ENCODE assay signal across 8 cellular contexts in the genomic region with DNA sequence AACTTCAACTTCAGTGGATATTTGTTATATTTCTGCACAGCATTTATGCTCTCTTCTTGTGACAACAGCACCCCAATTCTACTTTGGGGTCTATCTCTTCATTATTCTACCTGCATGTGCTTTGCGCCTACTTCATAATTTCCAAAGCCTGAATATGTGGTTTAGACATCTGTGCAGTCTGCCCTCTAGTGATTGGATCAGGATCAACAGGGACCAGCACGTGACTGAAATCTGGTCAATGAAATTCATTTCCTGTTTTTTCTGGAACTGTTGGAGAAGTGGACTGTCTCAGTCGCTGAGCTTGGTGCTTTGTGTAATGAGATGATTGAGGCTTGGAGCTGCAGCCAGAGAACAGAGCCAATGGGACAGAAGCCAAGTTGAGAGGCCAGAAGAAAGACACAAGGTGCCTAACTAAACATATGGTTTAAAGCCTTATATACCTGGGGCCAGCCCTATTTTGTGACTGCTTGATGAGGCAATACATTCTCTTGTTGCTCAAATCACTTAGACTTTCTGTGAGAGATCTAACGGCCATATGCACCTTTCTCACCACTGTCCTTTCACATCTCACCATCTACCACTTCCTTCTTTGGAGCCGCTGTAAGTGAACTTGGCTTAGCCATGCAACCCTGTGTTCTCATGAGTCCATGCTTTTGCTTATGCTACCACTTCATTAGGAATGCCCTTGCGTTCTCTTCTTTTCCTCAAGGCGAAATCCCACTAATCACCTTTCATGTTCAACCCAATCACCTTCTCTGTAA.
DNase-seq lines count a peak whose midpoint lies in the region; ATAC-seq, FAIRE-seq and TF ChIP-seq lines count a peak whose summit lies in the region.

No MANE protein-coding gene starts in this region.

- H3K56ac ChIP-seq in H1 (replicated peaks; ENCODE audit: insufficient read length, low read depth, low read length): no peak overlapping the region

- peak overlapping the region; percentile 73 for H2BK12ac ChIP-seq in H1 (ENCODE audit: low read depth, low read length)

- no peaks in the 10 kb centered on the region for H3K79me2 ChIP-seq in H1 (ENCODE audit: control insufficient read depth in 1 of 2, insufficient read depth in 2 of 2, low read length in 2 of 2)

- TF ChIP-seq EP300 in H1 (IDR thresholded peaks at IDR 0.05; ENCODE audit: borderline replicate concordance in 1 of 2, low read depth in 2 of 2, low read length in 2 of 2): no peak

- H3K4me2 ChIP-seq in H1 (ENCODE audit: insufficient read depth in 1 of 2, low read depth in 2 of 2, low read length in 2 of 2): no peak overlapping the region

- no peaks in the 10 kb centered on the region for H3K23me2 ChIP-seq in H1 (ENCODE audit: low read depth, low read length)

- no peaks in the 10 kb centered on the region for H3K79me1 ChIP-seq in H1 (ENCODE audit: low read depth, low read length)

- H3K9me3 Mint-ChIP-seq in activated T-helper 2 cell treated with anti-CD3 and anti-CD28 coated beads, Interferon-gamma antibody, Interleukin-2, Interleukin-4, amounts not matched to agents 10 μg/mL and 5 μg/mL and 100 μg/mL, durations not matched to agents 14 hours and 24 hours and 36 hours: no peaks in the 10 kb centered on the region

- no peak overlapping the region for H3K27ac Mint-ChIP-seq in activated T-helper 2 cell treated with anti-CD3 and anti-CD28 coated beads, Interferon-gamma antibody, Interleukin-2, Interleukin-4, amounts not matched to agents 10 μg/mL and 5 μg/mL and 100 μg/mL, durations not matched to agents 14 hours and 24 hours and 36 hours

- no peak overlapping the region for H3K23ac ChIP-seq in H1 (ENCODE audit: insufficient read length)

- peak overlapping the region; percentile 83; the same call in 1 of the 2 replicates for H2AFZ ChIP-seq in H1 (ENCODE audit: low read length)

- H4K20me1 ChIP-seq in H1 (replicated peaks in 1 of 2; ENCODE audit: control insufficient read depth in 1 of 2, insufficient read depth in 2 of 2, low read length in 2 of 2): no peaks in the 10 kb centered on the region

- ATAC-seq in GM18870 (IDR thresholded peaks at IDR 0.05; ENCODE audit: unreplicated experiment): peak; percentile 59

- H3K27ac ChIP-seq in H1 (ENCODE audit: low read depth, low read length) (no peak overlapping the region), testis (no peak overlapping the region)

- H3K36me3 ChIP-seq in H1 (ENCODE audit: control insufficient read depth in 2 of 4, insufficient read depth in 4 of 4, low read length in 3 of 4): no peaks in the 10 kb centered on the region
- H3K36me3 ChIP-seq in testis (ENCODE audit: low read depth, missing control alignments): no peaks in the 10 kb centered on the region

- H4K8ac ChIP-seq in H1 (ENCODE audit: extremely low read depth, insufficient read depth, low read length): no peak overlapping the region

- peaks cover 0 to 3% (median 1%) of the 10 kb centered on the region in 4 experiments; a peak in 3 of 7 replicates for H3K4me1 ChIP-seq in H1 (replicated peaks in 1 of 4; ENCODE audit: control insufficient read depth in 3 of 4, insufficient read depth in 4 of 4, low read length in 3 of 4)
- H3K4me1 ChIP-seq in testis: no peaks in the 10 kb centered on the region

- no peak overlapping the region; the same call in 1 of the 2 replicates for H2BK15ac ChIP-seq in H1 (ENCODE audit: low read length)

- H3K9ac ChIP-seq in H1 (replicated peaks in 1 of 4; ENCODE audit: extremely low read depth in 1 of 4, low read depth in 3 of 4, low read length in 3 of 4): no peak overlapping the region

- H3K4me3 ChIP-seq in H1 (ENCODE audit: extremely low read depth in 1 of 4, insufficient read depth in 2 of 4, low read depth in 3 of 4, low read length in 4 of 4): no peak overlapping the region
- no peak overlapping the region for H3K4me3 ChIP-seq in testis

- peak; percentile 70 to 75 for TF ChIP-seq RAD21 in H1 (IDR thresholded peaks at IDR 0.05 in 1 of 2, conservative IDR thresholded peaks at IDR 0.05 in 1 of 2; ENCODE audit: low read depth in 2 of 2, low read length in 2 of 2)

- TF ChIP-seq CTCF in H1 (IDR thresholded peaks at IDR 0.05; ENCODE audit: control extremely low read depth in 1 of 3, insufficient read depth in 1 of 3, low read depth in 1 of 3, low read length in 3 of 3) (peak in 2 of 3 experiments; percentile 56 to 78; a peak in 3 of 4 replicates), testis (IDR thresholded peaks at IDR 0.05) (peak in 2 of 3 experiments; percentile 10 to 30)

- no peaks in the 10 kb centered on the region for H3K36me3 Mint-ChIP-seq in activated T-helper 2 cell treated with anti-CD3 and anti-CD28 coated beads, Interferon-gamma antibody, Interleukin-2, Interleukin-4, amounts not matched to agents 10 μg/mL and 5 μg/mL and 100 μg/mL, durations not matched to agents 14 hours and 24 hours and 36 hours (ENCODE audit: low read depth)

- CTCF ChIA-PET in H1 (lab: Charles Lee; ENCODE audit: partially characterized antibody): interaction anchor here (0.5 to 4.5 kb wide), 42 partner anchors 9 to 580 kb away, joined by 3 to 29 read pairs (median 4); no protein-coding TSS in a partner anchor

- H2BK5ac ChIP-seq in H1 (ENCODE audit: low read depth, low read length): 0 out of 2 replicates have a peak overlapping the region, but pooled peaks have one; percentile 14

- H3K4ac ChIP-seq in H1 (replicated peaks; ENCODE audit: insufficient read length, low read depth, low read length): no peak overlapping the region

- H3K18ac ChIP-seq in H1 (ENCODE audit: extremely low read depth, low read length): no peak overlapping the region

- H3K14ac ChIP-seq in H1 (ENCODE audit: insufficient read length): no peak overlapping the region

- H2BK120ac ChIP-seq in H1 (replicated peaks; ENCODE audit: low read depth, low read length): no peak overlapping the region

- 87% methylated on average over 7 of the region's 7 CpGs; no CpG with 5 or more reads in 1 of the 2 experiments for WGBS in H1 (ENCODE audit: extremely low coverage in 1 of 2, insufficient coverage in 1 of 2, insufficient read length in 1 of 2, insufficient replicate concordance in 2 of 2, low coverage in 1 of 2, low lambda C conversion rate in 2 of 2, missing lambda C conversion rate in 1 of 2), 2 experiments
- WGBS in testis, 2 donors: 75 to 76% methylated on average over 7 of the region's 7 CpGs

- H3K27me3 ChIP-seq in H1 (replicated peaks in 1 of 4; ENCODE audit: control insufficient read depth in 3 of 4, extremely low read depth in 1 of 4, insufficient read depth in 3 of 4, low read length in 3 of 4) (no peaks in the 10 kb centered on the region), testis (no peaks in the 10 kb centered on the region)

- no peak overlapping the region for H3K4me3 Mint-ChIP-seq in activated T-helper 2 cell treated with anti-CD3 and anti-CD28 coated beads, Interferon-gamma antibody, Interleukin-2, Interleukin-4, amounts not matched to agents 10 μg/mL and 5 μg/mL and 100 μg/mL, durations not matched to agents 14 hours and 24 hours and 36 hours (ENCODE audit: low read depth)

- no peak overlapping the region for H4K91ac ChIP-seq in H1 (replicated peaks; ENCODE audit: insufficient read length, low read length)

- DNase-seq in COLO829 (ENCODE audit: low spot score): peak; percentile 7
- peak; percentile 20 for DNase-seq in NCI-H2196 treated with DMSO at 0.1 percent for 48 hours (lab: John Stamatoyannopoulos, UW; ENCODE audit: unreplicated experiment)
- DNase-seq in H1 (ENCODE audit: low read depth in 1 of 2, low spot score in 2 of 2): no peak
- DNase-seq in testis: peak; percentile 25
- no peak for DNase-seq in activated T-helper 2 cell treated with anti-CD3 and anti-CD28 coated beads, Interferon-gamma antibody, Interleukin-2, Interleukin-4, amounts not matched to agents 10 μg/mL and 5 μg/mL and 100 μg/mL, durations not matched to agents 14 hours and 24 hours and 36 hours (ENCODE audit: low spot score)
- no peak for DNase-seq in amniotic stem cell (lab: John Stamatoyannopoulos, UW)
- DNase-seq in cardiac septum (ENCODE audit: low spot score): no peak

- H3K9me3 ChIP-seq in H1 (ENCODE audit: insufficient read depth in 2 of 2, low read depth in 1 of 2, low read length in 1 of 2): no peaks in the 10 kb centered on the region
- H3K9me3 ChIP-seq in testis: no peaks in the 10 kb centered on the region

- H2BK20ac ChIP-seq in H1 (ENCODE audit: low read length): peak overlapping the region; percentile 66; the same call in 1 of the 2 replicates

- no peak overlapping the region for H2AK5ac ChIP-seq in H1 (ENCODE audit: low read depth, low read length)

- POLR2A ChIA-PET in H1 (lab: Charles Lee; ENCODE audit: partially characterized antibody): no interaction called here

- FAIRE-seq in H1 (lab: Jason Lieb, UNC): peak; percentile 88

- no peaks in the 10 kb centered on the region for H3K4me1 Mint-ChIP-seq in activated T-helper 2 cell treated with anti-CD3 and anti-CD28 coated beads, Interferon-gamma antibody, Interleukin-2, Interleukin-4, amounts not matched to agents 10 μg/mL and 5 μg/mL and 100 μg/mL, durations not matched to agents 14 hours and 24 hours and 36 hours (ENCODE audit: low read depth)

- H4K5ac ChIP-seq in H1 (ENCODE audit: insufficient read length, low read depth, low read length): no peak overlapping the region

- TF ChIP-seq POLR2A in H1 (IDR thresholded peaks at IDR 0.05; ENCODE audit: control extremely low read depth in 1 of 2, low read depth in 2 of 2, low read length in 2 of 2): no peak
- TF ChIP-seq POLR2A in testis (IDR thresholded peaks at IDR 0.05): no peak

- peaks cover 11% of the 10 kb centered on the region for H3K27me3 Mint-ChIP-seq in activated T-helper 2 cell treated with anti-CD3 and anti-CD28 coated beads, Interferon-gamma antibody, Interleukin-2, Interleukin-4, amounts not matched to agents 10 μg/mL and 5 μg/mL and 100 μg/mL, durations not matched to agents 14 hours and 24 hours and 36 hours (ENCODE audit: low read depth)

- intact Hi-C loops in testis (cut with DNase I; ENCODE audit: low total_unique reads): no loop called here
- intact Hi-C loops in activated T-helper 2 cell treated with anti-CD3 and anti-CD28 coated beads, Interferon-gamma antibody, Interleukin-2, Interleukin-4, amounts not matched to agents 10 μg/mL and 5 μg/mL and 100 μg/mL, durations not matched to agents 14 hours and 24 hours and 36 hours (cut with micrococcal nuclease): loop anchor here (5.0 kb wide), 1 partner anchor 285 kb away; no protein-coding TSS in a partner anchor
- intact Hi-C loops in cardiac septum (cut with DNase I): loop anchor here (5.0 kb wide), 1 partner anchor 380 kb away; no protein-coding TSS in a partner anchor

TF ChIP-seq in H1, 55 proteins besides CTCF, POLR2A, EP300 and RAD21 (continues in another document):
- TF ChIP-seq TBP (IDR thresholded peaks at IDR 0.05; ENCODE audit: low read depth, low read length) (no peak), FOSL1 (IDR thresholded peaks at IDR 0.05; ENCODE audit: insufficient read depth, low read depth, low read length) (no peak), RXRA (IDR thresholded peaks at IDR 0.05; ENCODE audit: insufficient read depth, low read depth, low read length) (no peak), SUZ12 (IDR thresholded peaks at IDR 0.05; ENCODE audit: low read length) (no peak), GABPA (IDR thresholded peaks at IDR 0.05; ENCODE audit: borderline replicate concordance, insufficient read depth, low read length) (no peak)
- TF ChIP-seq, protein P1, sequence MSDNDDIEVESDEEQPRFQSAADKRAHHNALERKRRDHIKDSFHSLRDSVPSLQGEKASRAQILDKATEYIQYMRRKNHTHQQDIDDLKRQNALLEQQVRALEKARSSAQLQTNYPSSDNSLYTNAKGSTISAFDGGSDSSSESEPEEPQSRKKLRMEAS (IDR thresholded peaks at IDR 0.05): no peak

Comparison
In these comparisons a context has a peak if more than half of its experiments do, and no peak if none do; other contexts are left out.
1. DNase-seq: peak in COLO829 (single experiment), NCI-H2196 treated with DMSO at 0.1 percent for 48 hours (single experiment) and testis (single experiment); none in H1 (0 of 2), activated T-helper 2 cell treated with anti-CD3 and anti-CD28 coated beads, Interferon-gamma antibody, Interleukin-2, Interleukin-4, amounts not matched to agents 10 μg/mL and 5 μg/mL and 100 μg/mL, durations not matched to agents 14 hours and 24 hours and 36 hours (single experiment), amniotic stem cell (single experiment) and cardiac septum (single experiment).